Comparison of ENCODE assay signal across 1 cellular context in genomic region chr6:81929828-81930227, GRCh38.
TF ChIP-seq lines count a peak whose summit lies in the region.

No MANE protein-coding gene starts in this region.

TF ChIP-seq in K562, 482 proteins besides CTCF, POLR2A, EP300 and RAD21:
- no peak for TF ChIP-seq PBX2 (CRISPR knock-in tag; IDR thresholded peaks at IDR 0.05; ENCODE audit: low read depth)
- 0 out of 2 replicates have a peak, but pooled peaks have one; percentile 12 for TF ChIP-seq PBX2 (tag; conservative IDR thresholded peaks at IDR 0.05; ENCODE audit: low read depth)
- no peak for TF ChIP-seq FOXO4 (CRISPR knock-in tag; IDR thresholded peaks at IDR 0.05)
